In genomic region chr7:155802906-155803417, GRCh38 we compare ENCODE assay signal across 17 cellular contexts. TPM values are rescaled to one million over a fixed set of nuclear protein-coding genes. Genes with fewer than 3 reads are reported as not detected.
DNase-seq lines count a peak whose midpoint lies in the region; ATAC-seq and TF ChIP-seq lines count a peak whose summit lies in the region.
"Had no signal": no experiment of that assay in that cellular context is flagged by ENCODE, and none has a peak within 500 bp of the region (broad histone marks: within the 10 kb centered on the region; RNA-seq: fewer than 3 reads in every experiment).

No MANE protein-coding gene starts in this region.

- DNase-seq in left ventricle myocardium superior = peak; percentile 9
- DNase-seq in cardiac septum (ENCODE audit: low spot score) = no peak
- peak in 2 of 3 donors; percentile 29 to 39 for DNase-seq in mucosa of descending colon
- DNase-seq in thoracic aorta (ENCODE audit: low spot score) = no peak
- DNase-seq: activated CD4-positive, alpha-beta T cell treated with anti-CD3 and anti-CD28 coated beads, Interleukin-2, amount 10 ng/mL, durations not matched to agents 7 days and 5 days; HFFc6; hippocampal formation; naive thymus-derived CD4-positive, alpha-beta T cell; NCI-H1436; stomach had no signal

- H3K9me3 ChIP-seq in ectodermal cell (ENCODE audit: control insufficient read depth, low read length) (no peaks in the 10 kb centered on the region), mucosa of descending colon (no peaks in the 10 kb centered on the region), thoracic aorta (no peaks in the 10 kb centered on the region)
- H3K9me3 ChIP-seq: stomach had no signal

- no peaks in the 10 kb centered on the region for H3K36me3 ChIP-seq in ectodermal cell (ENCODE audit: control insufficient read depth, insufficient read depth, low read length)
- H3K36me3 ChIP-seq in mucosa of descending colon (ENCODE audit: low read depth) = no peaks in the 10 kb centered on the region
- no peaks in the 10 kb centered on the region for H3K36me3 ChIP-seq in thoracic aorta
- H3K36me3 ChIP-seq: stomach had no signal

- peak overlapping the region; percentile 28 for H3K4me3 ChIP-seq in ectodermal cell (ENCODE audit: insufficient read depth, low read depth, low read length)
- H3K4me3 ChIP-seq in mucosa of descending colon = no peak overlapping the region
- H3K4me3 ChIP-seq in thoracic aorta = peak overlapping the region; percentile 60

- no peak overlapping the region for H3K27ac ChIP-seq in ectodermal cell (ENCODE audit: insufficient read depth, low read depth, low read length, poor library complexity, severe bottlenecking)
- no peak overlapping the region for H3K27ac ChIP-seq in thoracic aorta
- H3K27ac ChIP-seq: dorsolateral prefrontal cortex had no signal

- 6 to 8% methylated on average over 70 of the region's 70 CpGs for WGBS in ectodermal cell, 2 experiments

- H3K4me1 ChIP-seq in ectodermal cell (ENCODE audit: control insufficient read depth, insufficient read depth, low read length) (peaks cover 17% of the 10 kb centered on the region), mucosa of descending colon (ENCODE audit: low read depth) (peaks cover 21% of the 10 kb centered on the region), thoracic aorta (ENCODE audit: control insufficient read depth in 1 of 2, low read depth in 2 of 2) (peaks cover 20 to 34% of the 10 kb centered on the region in 2 donors)

- intact Hi-C loops in left ventricle myocardium superior (cut with micrococcal nuclease) = no loop called here
- intact Hi-C loops in cardiac septum (cut with DNase I) = no loop called here
- intact Hi-C loops in mucosa of descending colon (cut with DNase I, micrococcal nuclease) = loop anchor here in 1 of 2 donors (10.0 kb wide), 1 partner anchor 1022 kb away; no protein-coding TSS in a partner anchor

- TF ChIP-seq CTCF in mucosa of descending colon (IDR thresholded peaks at IDR 0.05) (no peak), thoracic aorta (IDR thresholded peaks at IDR 0.05) (no peak)

- peaks cover 99% of the 10 kb centered on the region for H3K27me3 ChIP-seq in ectodermal cell (ENCODE audit: control insufficient read depth, insufficient read depth, low read length, poor library complexity, severe bottlenecking)
- no peaks in the 10 kb centered on the region for H3K27me3 ChIP-seq in thoracic aorta (replicated peaks; ENCODE audit: insufficient read depth)

- ATAC-seq in left ventricle myocardium superior (no peak), mucosa of descending colon (no peak), thoracic aorta (ENCODE audit: insufficient number of reproducible peaks, low FRiP score, low read depth) (no peak), HG03097 (IDR thresholded peaks at IDR 0.05; ENCODE audit: low FRiP score, unreplicated experiment) (no peak), GM21717 (IDR thresholded peaks at IDR 0.05; ENCODE audit: unreplicated experiment) (no peak), GM21367 (IDR thresholded peaks at IDR 0.05; ENCODE audit: unreplicated experiment) (no peak)
- ATAC-seq: naive thymus-derived CD4-positive, alpha-beta T cell; Panc1 had no signal

RNA-seq across cellular contexts. Expression of gene SHH, which starts 9.3 kb away (rescaled TPM):
- not detected for total RNA-seq in left ventricle myocardium superior
- total RNA-seq in cardiac septum = not detected
- polyA plus RNA-seq in ectodermal cell (2013, experiment 1 of 4) = not detected
- polyA plus RNA-seq in ectodermal cell (2013, experiment 2 of 4) = 0.04 TPM
- 0.11 TPM for polyA plus RNA-seq in ectodermal cell (2013, experiment 3 of 4)
- polyA plus RNA-seq in ectodermal cell (2013, experiment 4 of 4) = 0.08 TPM
- total RNA-seq in mucosa of descending colon = 1 to 10 TPM; 2.4 to 9.6 (median 6.6) TPM
- under 1 TPM in 1 of 2 donors, not detected in 1; 0.28 TPM for total RNA-seq in thoracic aorta
- total RNA-seq: activated CD4-positive, alpha-beta T cell treated with anti-CD3 and anti-CD28 coated beads, Interleukin-2, amount 10 ng/mL, durations not matched to agents 7 days and 5 days; HFFc6; HT1080; naive thymus-derived CD4-positive, alpha-beta T cell had no signal
- polyA plus RNA-seq: naive thymus-derived CD4-positive, alpha-beta T cell had no signal

Comparison
In these comparisons a context has a peak if more than half of its experiments do, and no peak if none do; other contexts are left out.
1. DNase-seq: peak in left ventricle myocardium superior (single experiment) and mucosa of descending colon (2 of 3); none in cardiac septum (single experiment) and thoracic aorta (single experiment).